Comparison of ENCODE assay signal across 8 cellular contexts in the genomic region with DNA sequence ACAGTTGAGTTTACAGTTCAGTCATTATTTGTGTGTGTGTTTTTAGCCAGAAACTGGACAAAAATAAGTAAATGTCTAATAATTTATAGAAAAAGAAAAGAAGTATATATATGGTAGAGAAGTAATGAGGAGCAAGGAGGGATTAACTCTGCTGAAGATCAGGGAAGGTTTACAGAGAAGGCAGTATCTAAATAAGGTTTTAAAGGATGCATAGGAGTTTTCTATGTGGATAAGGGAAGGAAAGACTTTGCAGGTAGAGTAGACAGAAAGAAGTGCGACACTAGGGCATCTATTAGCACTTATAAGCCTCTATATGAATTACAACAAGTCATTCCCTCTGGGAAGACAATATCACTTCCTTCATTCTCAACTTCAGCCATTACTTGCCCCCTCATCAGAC. TPM values are rescaled to one million over a fixed set of nuclear protein-coding genes. Genes with fewer than 3 reads are reported as not detected.
"Had no signal": no experiment of that assay in that cellular context is flagged by ENCODE, and none has a peak within 500 bp of the region (broad histone marks: within the 10 kb centered on the region; RNA-seq: fewer than 3 reads in every experiment).

No MANE protein-coding gene starts in this region.

- H3K4me2 ChIP-seq: GM23338 had no signal

- H3K4me3 ChIP-seq: GM23248, GM23338, HAP-1 had no signal

- H3K27ac ChIP-seq: GM23248 had no signal

- H3K9ac ChIP-seq: GM23248 had no signal

- H3K9me3 ChIP-seq: HAP-1 had no signal

- H3K4me1 Mint-ChIP-seq: GM23338, H9 had no signal

- H3K4me1 ChIP-seq: HAP-1 had no signal

- H3K27ac Mint-ChIP-seq: GM23338, H9, HFFc6 had no signal

- ATAC-seq: GM23338, HCT116 had no signal

- H2AFZ ChIP-seq: GM23248, GM23338 had no signal

- H3K4me3 Mint-ChIP-seq: GM23338, H9, HFFc6 had no signal

- H3K36me3 ChIP-seq: HAP-1 had no signal

- DNase-seq: GM23248, GOT3, H7, H9, HFFc6 had no signal

RNA-seq across cellular contexts. Expression of a gene that starts 34.3 kb away (rescaled TPM):
- total RNA-seq: GM23248, H7 had no signal
